ENCODE assay signal across 22 cellular contexts in genomic region chr3:54599741-54600140, GRCh38.
DNase-seq lines count a peak whose midpoint lies in the region; ATAC-seq and TF ChIP-seq lines count a peak whose summit lies in the region.
"Had no signal": no experiment of that assay in that cellular context is flagged by ENCODE, and none has a peak within 500 bp of the region (broad histone marks: within the 10 kb centered on the region; RNA-seq: fewer than 3 reads in every experiment).

No MANE protein-coding gene starts in this region.

- peak overlapping the region; percentile 18; the same call in 1 of the 2 replicates for H3K27ac ChIP-seq in WERI-Rb-1
- H3K27ac ChIP-seq in coronary artery, result no peak overlapping the region
- H3K27ac ChIP-seq in stomach smooth muscle (ENCODE audit: low read length), result no peak overlapping the region
- no peak overlapping the region for H3K27ac ChIP-seq in left lung
- H3K27ac ChIP-seq: esophagus squamous epithelium, lower lobe of right lung, spleen had no signal

- H3K4me3 ChIP-seq in WERI-Rb-1 (ENCODE audit: low read depth, low read length) (peak overlapping the region; percentile 33), coronary artery (peak overlapping the region; percentile 54), stomach smooth muscle (ENCODE audit: low read length in 2 of 2) (peak overlapping the region; percentile 36 to 60), left lung (no peak overlapping the region)
- H3K4me3 ChIP-seq: lower lobe of right lung, spleen had no signal

- DNase-seq in WERI-Rb-1 (no peak), coronary artery (ENCODE audit: low spot score) (no peak), midbrain (lab: John Stamatoyannopoulos, UW) (peak; percentile 69), left lung (no peak), NCI-H128 (lab: John Stamatoyannopoulos, UW; ENCODE audit: unreplicated experiment) (no peak), EL (no peak), GM10266 (ENCODE audit: extremely low spot score) (no peak)
- DNase-seq: activated CD4-positive, alpha-beta T cell treated with anti-CD3 and anti-CD28 coated beads, Interleukin-2, amount 50 U/mL, for 1 hour; activated naive CD8-positive, alpha-beta T cell treated with anti-CD3 and anti-CD28 coated beads, Interleukin-2, amount 50 U/mL, for 24 hours; activated T-cell treated with anti-CD3 and anti-CD28 coated beads, Interleukin-2, amount 50 U/mL, for 72 hours; CD4-positive, CD25-positive, alpha-beta regulatory T cell; dermis blood vessel endothelial cell; esophagus squamous epithelium; HCEC 1CT; IMR-90; lower lobe of right lung; NCI-H1105; NCI-H226; SIG-M5; spleen; T-helper 9 cell had no signal

- no peaks in the 10 kb centered on the region for H3K4me1 ChIP-seq in stomach smooth muscle (ENCODE audit: control insufficient read depth, insufficient read depth, low read length)
- H3K4me1 ChIP-seq in left lung, result no peaks in the 10 kb centered on the region
- H3K4me1 ChIP-seq: lower lobe of right lung, spleen had no signal

- TF ChIP-seq CTCF in WERI-Rb-1 (IDR thresholded peaks at IDR 0.05; ENCODE audit: low read depth, low read length), result no peak
- no peak for TF ChIP-seq CTCF in coronary artery (IDR thresholded peaks at IDR 0.05)
- no peak for TF ChIP-seq CTCF in left lung (IDR thresholded peaks at IDR 0.05)
- no peak for TF ChIP-seq CTCF in GM10266 (IDR thresholded peaks at IDR 0.05; ENCODE audit: control insufficient read depth, insufficient read depth, low read depth, missing control alignments)

- no peaks in the 10 kb centered on the region for H3K27me3 ChIP-seq in WERI-Rb-1 (ENCODE audit: insufficient read depth, low read depth, severe bottlenecking)
- no peaks in the 10 kb centered on the region for H3K27me3 ChIP-seq in stomach smooth muscle (ENCODE audit: control insufficient read depth in 1 of 2, insufficient read depth in 2 of 2, low read length in 2 of 2)
- no peaks in the 10 kb centered on the region for H3K27me3 ChIP-seq in left lung
- H3K27me3 ChIP-seq: esophagus squamous epithelium had no signal

- H3K9ac ChIP-seq in stomach smooth muscle (ENCODE audit: low read length in 2 of 2), result no peak overlapping the region

- intact Hi-C loops in left lung (cut with DNase I), result no loop called here

- ATAC-seq in left lung, result no peak
- ATAC-seq: activated naive CD8-positive, alpha-beta T cell treated with anti-CD3 and anti-CD28 coated beads, Interleukin-2, amount 50 U/mL, for 24 hours; activated T-cell treated with anti-CD3 and anti-CD28 coated beads, Interleukin-2, amount 50 U/mL, for 72 hours; lower lobe of right lung had no signal

- H3K9me3 ChIP-seq in WERI-Rb-1 (ENCODE audit: severe bottlenecking) (no peaks in the 10 kb centered on the region), stomach smooth muscle (ENCODE audit: control insufficient read depth in 2 of 2, low read length in 2 of 2) (no peaks in the 10 kb centered on the region), left lung (no peaks in the 10 kb centered on the region)
- H3K9me3 ChIP-seq: esophagus squamous epithelium, lower lobe of right lung, spleen had no signal

- H3K36me3 ChIP-seq in WERI-Rb-1 (no peaks in the 10 kb centered on the region), stomach smooth muscle (ENCODE audit: control insufficient read depth in 2 of 2, insufficient read depth in 2 of 2, low read length in 2 of 2) (no peaks in the 10 kb centered on the region), left lung (no peaks in the 10 kb centered on the region)
- H3K36me3 ChIP-seq: esophagus squamous epithelium, lower lobe of right lung, spleen had no signal

Comparison
In these comparisons a context has a peak if more than half of its experiments do, and no peak if none do; other contexts are left out.
1. H3K4me3 ChIP-seq: peak in WERI-Rb-1 (single experiment), coronary artery (single experiment) and stomach smooth muscle (2 of 2); none in left lung (0 of 2).